Comparison of ENCODE assay signal across 11 cellular contexts in the genomic region with DNA sequence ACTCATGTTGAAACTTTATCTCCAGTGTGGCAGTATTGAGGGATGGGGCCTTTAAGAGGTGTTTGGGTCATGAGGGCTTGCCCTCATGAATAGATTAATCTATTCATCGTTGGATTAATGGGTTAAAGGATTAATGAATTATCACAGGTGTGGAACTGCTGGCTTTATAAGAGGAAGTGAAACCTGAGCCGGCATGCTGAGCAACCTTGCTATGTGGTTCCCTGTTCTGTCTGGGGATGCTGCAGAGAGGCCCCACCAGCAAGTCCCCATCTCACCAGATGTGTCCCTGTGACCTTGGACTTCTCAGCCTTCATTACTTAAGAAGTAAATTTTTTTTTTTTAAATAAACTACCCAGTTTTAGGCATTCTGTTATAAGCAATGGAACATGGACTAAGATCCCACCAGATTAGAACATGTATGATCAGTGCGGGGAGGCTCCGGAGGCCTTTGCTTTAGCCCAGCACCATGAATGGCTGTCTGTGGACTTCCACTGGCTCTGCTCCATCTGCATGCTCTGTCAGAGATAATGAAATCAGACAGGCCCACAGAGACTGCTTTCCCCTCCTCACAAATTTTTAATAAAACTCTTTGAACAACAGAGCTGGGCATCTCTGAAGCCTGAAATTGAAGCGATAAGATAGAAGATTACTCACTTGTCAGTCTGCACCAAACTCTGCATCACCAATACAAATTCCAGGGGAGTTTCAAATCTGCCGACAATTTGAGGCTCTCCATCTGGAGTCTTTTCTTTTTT.
DNase-seq lines count a peak whose midpoint lies in the region; ATAC-seq and TF ChIP-seq lines count a peak whose summit lies in the region.
"Had no signal": no experiment of that assay in that cellular context is flagged by ENCODE, and none has a peak within 500 bp of the region (broad histone marks: within the 10 kb centered on the region; RNA-seq: fewer than 3 reads in every experiment).

No MANE protein-coding gene starts in this region.

- H3K4me3 ChIP-seq in HAP-1 = no peak overlapping the region
- H3K4me3 ChIP-seq in esophagus squamous epithelium = no peak overlapping the region
- H3K4me3 ChIP-seq: hepatocyte had no signal

- H3K27ac Mint-ChIP-seq in Calu3 (ENCODE audit: unreplicated experiment) = no peak overlapping the region
- no peak overlapping the region for H3K27ac Mint-ChIP-seq in nephron progenitor cell

- H3K4me3 Mint-ChIP-seq in Calu3 (ENCODE audit: low read depth, unreplicated experiment) (no peak overlapping the region), nephron progenitor cell (no peak overlapping the region)

- TF ChIP-seq CTCF in Calu3 (IDR thresholded peaks at IDR 0.05; ENCODE audit: unreplicated experiment) (no peak), nephron progenitor cell (IDR thresholded peaks at IDR 0.05) (no peak), esophagus squamous epithelium (IDR thresholded peaks at IDR 0.05) (no peak)

- H3K4me1 ChIP-seq in HAP-1 = no peaks in the 10 kb centered on the region
- H3K4me1 ChIP-seq in esophagus squamous epithelium = no peaks in the 10 kb centered on the region

- in situ Hi-C loops in HAP-1 (cut with MboI; ENCODE audit: low sequenced_read_pairs) = no loop called here

- intact Hi-C loops in Calu3 (cut with micrococcal nuclease; ENCODE audit: unreplicated experiment) (no loop called here), esophagus squamous epithelium (cut with DNase I) (no loop called here)

- peaks cover 53% of the 10 kb centered on the region for H3K4me1 Mint-ChIP-seq in Calu3 (ENCODE audit: low read depth, unreplicated experiment)
- peaks cover 20% of the 10 kb centered on the region for H3K4me1 Mint-ChIP-seq in nephron progenitor cell

- no peaks in the 10 kb centered on the region; the same call in 1 of the 2 replicates for H3K9me3 ChIP-seq in HAP-1
- H3K9me3 ChIP-seq in esophagus squamous epithelium = no peaks in the 10 kb centered on the region
- H3K9me3 ChIP-seq: neutrophil had no signal

- H3K9me3 Mint-ChIP-seq in Calu3 (ENCODE audit: low read depth, unreplicated experiment) = peaks cover 3% of the 10 kb centered on the region
- H3K9me3 Mint-ChIP-seq in nephron progenitor cell = no peaks in the 10 kb centered on the region

- H3K27ac ChIP-seq in esophagus squamous epithelium = no peak overlapping the region
- H3K27ac ChIP-seq: hepatocyte, neutrophil had no signal

- H3K27me3 ChIP-seq in HAP-1 (ENCODE audit: low read depth) = no peaks in the 10 kb centered on the region
- H3K27me3 ChIP-seq in esophagus squamous epithelium = no peaks in the 10 kb centered on the region
- H3K27me3 ChIP-seq: hepatocyte, neutrophil had no signal

- 60 to 74% methylated on average over 5 of the region's 6 CpGs for WGBS in esophagus squamous epithelium, 2 donors

- H3K27me3 Mint-ChIP-seq in Calu3 (ENCODE audit: unreplicated experiment) (no peaks in the 10 kb centered on the region), nephron progenitor cell (ENCODE audit: low read depth, poor library complexity) (no peaks in the 10 kb centered on the region)

- CTCF ChIA-PET in Calu3 (lab: Charles Lee) = interaction anchor here (0.5 kb wide), 1 partner anchor 701 kb away, joined by 5 read pairs; no protein-coding TSS in a partner anchor

- ATAC-seq in HG02938 (IDR thresholded peaks at IDR 0.05; ENCODE audit: unreplicated experiment) = peak; percentile 99

- no peak for TF ChIP-seq POLR2A in esophagus squamous epithelium (IDR thresholded peaks at IDR 0.05)

- DNase-seq in Calu3 (peak; percentile 38), GM19240 (ENCODE audit: insufficient read length, low spot score) (peak; percentile 35), NCI-H2171 treated with DMSO at 0.1 percent for 48 hours (lab: John Stamatoyannopoulos, UW) (peak; percentile 78), HAP-1 (ENCODE audit: low spot score in 2 of 2) (no peak), nephron progenitor cell (no peak), esophagus squamous epithelium (lab: John Stamatoyannopoulos, UW) (no peak)
- no peak for DNase-seq in activated naive CD4-positive, alpha-beta T cell (lab: John Stamatoyannopoulos, UW)
- DNase-seq: activated CD4-positive, alpha-beta T cell treated with anti-CD3 and anti-CD28 coated beads for 48 hours had no signal

- no TSS peak for BruUV-seq in Calu3 (replicated peaks; lab: Mats Ljungman, UMichigan)

- H3K36me3 Mint-ChIP-seq in Calu3 (ENCODE audit: insufficient read depth, unreplicated experiment) (no peaks in the 10 kb centered on the region), nephron progenitor cell (ENCODE audit: low read depth) (no peaks in the 10 kb centered on the region)

- H3K36me3 ChIP-seq in HAP-1 (replicated peaks) (no peaks in the 10 kb centered on the region), esophagus squamous epithelium (no peaks in the 10 kb centered on the region)
- H3K36me3 ChIP-seq: neutrophil had no signal

Comparison
In these comparisons a context has a peak if more than half of its experiments do, and no peak if none do; other contexts are left out.
1. DNase-seq: peak in Calu3 (single experiment), GM19240 (single experiment) and NCI-H2171 treated with DMSO at 0.1 percent for 48 hours (single experiment); none in HAP-1 (0 of 2), nephron progenitor cell (single experiment), activated naive CD4-positive, alpha-beta T cell (0 of 4) and esophagus squamous epithelium (single experiment).